In genomic region chr6:117938324-117938995, GRCh38 we compare ENCODE assay signal across 22 cellular contexts. TPM values are rescaled to one million over a fixed set of nuclear protein-coding genes. Genes with fewer than 3 reads are reported as not detected.
DNase-seq lines count a peak whose midpoint lies in the region; ATAC-seq, FAIRE-seq and TF ChIP-seq lines count a peak whose summit lies in the region.
"Had no signal": no experiment of that assay in that cellular context is flagged by ENCODE, and none has a peak within 500 bp of the region (broad histone marks: within the 10 kb centered on the region; RNA-seq: fewer than 3 reads in every experiment).

No MANE protein-coding gene starts in this region.

- no peaks in the 10 kb centered on the region for H3K9me3 ChIP-seq in HepG2 (ENCODE audit: low read length)
- no peaks in the 10 kb centered on the region for H3K9me3 ChIP-seq in right lobe of liver
- H3K9me3 ChIP-seq in kidney (ENCODE audit: control insufficient read depth in 1 of 2, low read length in 2 of 2), result no peaks in the 10 kb centered on the region

- TF ChIP-seq EP300 in HepG2 (IDR thresholded peaks at IDR 0.05; ENCODE audit: low read depth in 2 of 2, low read length in 2 of 2), result no peak
- no peak for TF ChIP-seq EP300 in HepG2 (CRISPR knock-in tag; IDR thresholded peaks at IDR 0.05; ENCODE audit: borderline replicate concordance)

- H3K27ac ChIP-seq in HepG2 (ENCODE audit: extremely low read length, insufficient read depth, low read length), result no peak overlapping the region
- no peak overlapping the region for H3K27ac ChIP-seq in right lobe of liver
- no peak overlapping the region for H3K27ac ChIP-seq in kidney (ENCODE audit: low read depth in 2 of 2, low read length in 2 of 2)
- no peak overlapping the region for H3K27ac ChIP-seq in dorsolateral prefrontal cortex
- H3K27ac ChIP-seq: GM23248, hepatocyte, PC-9, VCaP had no signal

- no peak for TF ChIP-seq RAD21 in HepG2 (CRISPR knock-in tag; IDR thresholded peaks at IDR 0.05)

- H3K27me3 ChIP-seq in HepG2 (ENCODE audit: control insufficient read depth in 1 of 2, insufficient read depth in 2 of 2, low read length in 2 of 2) (no peaks in the 10 kb centered on the region; a peak in 1 of 5 replicates), right lobe of liver (no peaks in the 10 kb centered on the region), dorsolateral prefrontal cortex (no peaks in the 10 kb centered on the region)
- H3K27me3 ChIP-seq: hepatocyte had no signal

- no peak for TF ChIP-seq POLR2A in HepG2 (IDR thresholded peaks at IDR 0.05; ENCODE audit: insufficient read depth in 1 of 2, low read depth in 2 of 2, low read length in 2 of 2)
- no peak for TF ChIP-seq POLR2A in right lobe of liver (IDR thresholded peaks at IDR 0.05)

- in situ Hi-C loops in HepG2 (cut with HindIII; ENCODE audit: extremely low pct_ligation_motif_present, low pct_unique_long_range_greater_than_20kb), result no loop called here

- TF ChIP-seq CTCF in HepG2 (CRISPR knock-in tag; IDR thresholded peaks at IDR 0.05) (no peak), right lobe of liver (IDR thresholded peaks at IDR 0.05) (no peak), kidney (IDR thresholded peaks at IDR 0.05; ENCODE audit: borderline replicate concordance, extremely low read depth, insufficient read depth) (no peak), dorsolateral prefrontal cortex (IDR thresholded peaks at IDR 0.05 in 54 of 56, conservative IDR thresholded peaks at IDR 0.05 in 2 of 56; ENCODE audit: low read depth in 1 of 56, partially characterized antibody in 56 of 56) (no peak)

- no peak overlapping the region for H3K9ac ChIP-seq in HepG2 (ENCODE audit: insufficient read depth, low read depth, low read length)
- H3K9ac ChIP-seq in kidney (ENCODE audit: low read length in 2 of 2), result no peak overlapping the region
- H3K9ac ChIP-seq: GM23248 had no signal

- DNase-seq in HepG2 (ENCODE audit: low spot score) (no peak), right lobe of liver (no peak), SK-N-DZ (ENCODE audit: low spot score) (peak; percentile 59), kidney (peak; percentile 22), NCI-H748 treated with DMSO at 0.1 percent for 48 hours (lab: John Stamatoyannopoulos, UW) (no peak), dorsolateral prefrontal cortex (no peak)
- DNase-seq: activated CD4-positive, alpha-beta T cell treated with anti-CD3 and anti-CD28 coated beads, Interleukin-2, amount 50 U/mL, for 4 hours; activated effector memory CD4-positive, alpha-beta T cell treated with anti-CD3 and anti-CD28 coated beads, Interleukin-2, amount 50 U/mL, for 16 hours; CD4-positive, alpha-beta T cell; GM23248; natural killer cell; NCI-H1048; NCI-H2081 treated with DMSO at 0.1 percent for 48 hours; SHP77 treated with DMSO at 0.1 percent for 48 hours had no signal

- no peaks in the 10 kb centered on the region for H3K79me2 ChIP-seq in HepG2 (ENCODE audit: insufficient read depth, low read length)
- H3K79me2 ChIP-seq: hepatocyte had no signal

- CTCF ChIA-PET in HepG2 (lab: Yijun Ruan, JAX; ENCODE audit: low intra/inter-chr PET ratio, low total read pairs), result no interaction called here

- BruUV-seq in HepG2 (replicated peaks; lab: Mats Ljungman, UMichigan), result no TSS peak

- WGBS in HepG2 (ENCODE audit: low lambda C conversion rate), result 4% methylated on average over 5 of the region's 5 CpGs
- 64% methylated on average over 4 of the region's 5 CpGs for whole genome bisulfite sequencing in right lobe of liver (ENCODE audit: insufficient coverage, low coverage, low lambda C conversion rate, missing lambda C conversion rate)

- H3K4me1 ChIP-seq in HepG2 (ENCODE audit: insufficient read depth, low read length) (no peaks in the 10 kb centered on the region), right lobe of liver (no peaks in the 10 kb centered on the region), kidney (ENCODE audit: control insufficient read depth in 1 of 2, insufficient read depth in 1 of 2, low read depth in 1 of 2, low read length in 2 of 2) (no peaks in the 10 kb centered on the region)

- POLR2A ChIA-PET in HepG2 (lab: Yijun Ruan, JAX), result no interaction called here

- FAIRE-seq in HepG2 (lab: Jason Lieb, UNC), result no peak
- no peak for FAIRE-seq in kidney (lab: Jason Lieb, UNC)
- FAIRE-seq: bronchial epithelial cell, endothelial cell of umbilical vein had no signal

- H3K36me3 ChIP-seq in HepG2 (replicated peaks in 1 of 2; ENCODE audit: control insufficient read depth in 1 of 2, insufficient read depth in 2 of 2, low read length in 2 of 2) (no peaks in the 10 kb centered on the region), right lobe of liver (no peaks in the 10 kb centered on the region), kidney (ENCODE audit: control insufficient read depth in 1 of 2, insufficient read depth in 2 of 2, low read length in 2 of 2) (no peaks in the 10 kb centered on the region)

- H3K4me2 ChIP-seq in HepG2 (ENCODE audit: low read depth, low read length), result no peak overlapping the region
- H3K4me2 ChIP-seq: hepatocyte, PC-9 had no signal

- intact Hi-C loops in HepG2 (cut with micrococcal nuclease; ENCODE audit: unreplicated experiment), result no loop called here
- intact Hi-C loops in right lobe of liver (cut with DNase I), result no loop called here
- intact Hi-C loops in kidney (cut with DNase I), result no loop called here
- intact Hi-C loops in dorsolateral prefrontal cortex (cut with DNase I), result no loop called here

- H2AFZ ChIP-seq in HepG2 (ENCODE audit: low read length), result no peak overlapping the region
- H2AFZ ChIP-seq: GM23248, hepatocyte, PC-9 had no signal

- no peak for ATAC-seq in HepG2
- no peak for ATAC-seq in right lobe of liver
- ATAC-seq in HG02798 (IDR thresholded peaks at IDR 0.05; ENCODE audit: poor library complexity, unreplicated experiment), result no peak
- ATAC-seq: natural killer cell; stimulated activated memory B cell treated with anti-CD40 and anti-IgM and Interleukin-4, amounts not matched to agents 10 μg/mL and 1 μg/mL and 100 μg/mL, for 72 hours had no signal

- no peaks in the 10 kb centered on the region for H4K20me1 ChIP-seq in HepG2 (ENCODE audit: insufficient read depth, low read length)

- H3K4me3 ChIP-seq in HepG2 (replicated peaks in 1 of 3; ENCODE audit: insufficient read depth in 1 of 3, low read depth in 2 of 3, low read length in 3 of 3), result no peak overlapping the region
- no peak overlapping the region for H3K4me3 ChIP-seq in right lobe of liver
- no peak overlapping the region for H3K4me3 ChIP-seq in kidney (ENCODE audit: low read length in 2 of 2)
- H3K4me3 ChIP-seq in dorsolateral prefrontal cortex, result no peak overlapping the region
- H3K4me3 ChIP-seq: GM23248, hepatocyte, PC-9 had no signal

TF ChIP-seq in HepG2, 621 proteins besides CTCF, POLR2A, EP300 and RAD21:
- TF ChIP-seq SSRP1 (CRISPR knock-in tag; IDR thresholded peaks at IDR 0.05), result no peak
- TF ChIP-seq LCORL (IDR thresholded peaks at IDR 0.05), result peak; percentile 59; the same call in 1 of the 2 replicates
- TF ChIP-seq LCORL (CRISPR knock-in tag; IDR thresholded peaks at IDR 0.05), result no peak
TF ChIP-seq in HepG2: peak in this region for 1.

RNA-seq across cellular contexts. Expression of gene SLC35F1, which starts 31.4 kb away (rescaled TPM):
- total RNA-seq in HepG2 (2016; rRNA removed; fragmentation: Illumina TruSeq; extraction: Trizol) (not detected in 2 replicates), right lobe of liver (under 1 TPM in 1 of 6 experiments, not detected in 5; 0.12 TPM), kidney (0.63 TPM), dorsolateral prefrontal cortex (10 to 100 TPM; 28.7 to 78.7 (median 53.0) TPM)
- total RNA-seq in HepG2 (2016; cell fraction: cytosol; rRNA removed; fragmentation: Illumina TruSeq; extraction: Trizol; ENCODE audit: low read depth), result not detected in 2 replicates
- 0.03 TPM in 1 of 2 replicates, not detected in the other for total RNA-seq in HepG2 (2016; cell fraction: insoluble cytoplasmic fraction; rRNA removed; fragmentation: Illumina TruSeq; extraction: Trizol)
- total RNA-seq in HepG2 (2016; cell fraction: membrane; rRNA removed; fragmentation: Illumina TruSeq; extraction: Trizol), result 0.03 TPM in 1 of 2 replicates, not detected in the other
- total RNA-seq in HepG2 (2016; cell fraction: nucleus; rRNA removed; fragmentation: Illumina TruSeq; extraction: Trizol), result not detected in 2 replicates
- polyA plus RNA-seq in HepG2 (2011; rRNA removed) (0.01 TPM in 1 of 2 replicates, not detected in the other), kidney (ENCODE audit: insufficient read depth, low read depth, low replicate concordance) (0.28 TPM)
- polyA plus RNA-seq in HepG2 (2011; cell fraction: cytosol; rRNA removed), result 0.01 TPM in 1 of 2 replicates, not detected in the other
- not detected in 2 replicates for polyA plus RNA-seq in HepG2 (2011; cell fraction: nucleus; rRNA removed)
- polyA plus RNA-seq in HepG2 (2012), result not detected in 2 replicates
- polyA plus RNA-seq in HepG2 (2016; cell fraction: cytosol; fragmentation: Illumina TruSeq; extraction: Trizol; ENCODE audit: low read depth), result not detected in 2 replicates
- polyA plus RNA-seq in HepG2 (2016; cell fraction: insoluble cytoplasmic fraction; fragmentation: Illumina TruSeq; extraction: Trizol; ENCODE audit: low read depth), result not detected in 2 replicates
- polyA plus RNA-seq in HepG2 (2016; cell fraction: membrane; fragmentation: Illumina TruSeq; extraction: Trizol; ENCODE audit: low read depth), result not detected in 2 replicates
- polyA plus RNA-seq in HepG2 (2016; cell fraction: nucleus; fragmentation: Illumina TruSeq; extraction: Trizol; ENCODE audit: insufficient read depth, low read depth), result not detected in 2 replicates
- polyA minus RNA-seq in HepG2 (2011; rRNA and poly(A)+ RNA removed; ENCODE audit: low replicate concordance), result not detected in 2 replicates
- not detected in 2 replicates for polyA minus RNA-seq in HepG2 (2011; cell fraction: cytosol; rRNA and poly(A)+ RNA removed)
- not detected in 2 replicates for polyA minus RNA-seq in HepG2 (2011; cell fraction: nucleus; rRNA and poly(A)+ RNA removed)
- 14.3 and 14.6 TPM in 2 replicates for polyA plus RNA-seq in SK-N-DZ (2014; cell fraction: cytosol; rRNA removed)
- 4.3 and 4.7 TPM in 2 replicates for polyA plus RNA-seq in SK-N-DZ (2014; cell fraction: nucleus; rRNA removed)
- total RNA-seq: bronchial epithelial cell; CD4-positive, alpha-beta T cell; endothelial cell of umbilical vein; GM23248; LHCN-M2; natural killer cell; PC-9 had no signal
- polyA plus RNA-seq: endothelial cell of umbilical vein, GM23248 had no signal

Comparison
In these comparisons a context has a peak if more than half of its experiments do, and no peak if none do; other contexts are left out.
1. DNase-seq: peak in SK-N-DZ (single experiment) and kidney (single experiment); none in HepG2 (single experiment), right lobe of liver (0 of 3), NCI-H748 treated with DMSO at 0.1 percent for 48 hours (single experiment) and dorsolateral prefrontal cortex (0 of 10).
2. RNA of gene SLC35F1, which starts 31.4 kb away (total RNA-seq): 28.7 to 78.7 TPM in dorsolateral prefrontal cortex; 0.63 TPM in kidney (single experiment), 0.03 TPM in HepG2 and 0.12 TPM in right lobe of liver; every median in the first group is over 10 times any median in the second.